10 cellular contexts compared by ENCODE assay signal in the genomic region with DNA sequence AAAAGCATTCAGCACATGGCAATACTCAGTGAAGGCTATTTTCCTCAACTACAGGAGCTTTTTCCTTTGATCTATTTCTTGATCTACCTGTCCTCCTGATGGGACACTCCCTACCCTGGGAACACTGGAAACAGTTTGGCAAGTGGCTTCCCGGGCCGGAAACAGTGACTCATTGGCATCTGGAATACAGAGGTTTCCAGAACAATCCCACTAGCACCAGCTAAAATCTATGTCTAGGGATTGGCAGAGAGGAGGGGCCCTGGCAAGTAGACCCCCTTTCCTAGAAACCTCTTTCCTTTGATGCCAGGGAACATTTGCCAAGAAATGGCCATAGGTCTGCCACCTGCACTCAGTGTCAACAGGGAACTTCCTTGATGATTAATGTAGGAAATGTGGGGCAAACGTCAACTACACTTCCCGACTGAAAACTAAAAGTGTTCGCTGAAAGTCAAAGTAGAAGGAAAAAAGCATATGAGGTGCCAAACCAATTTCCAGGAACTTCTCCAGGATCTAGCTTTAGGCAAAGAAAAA. TPM values are rescaled to one million over a fixed set of nuclear protein-coding genes. Genes with fewer than 3 reads are reported as not detected.
DNase-seq lines count a peak whose midpoint lies in the region; TF ChIP-seq lines count a peak whose summit lies in the region.
"Had no signal": no experiment of that assay in that cellular context is flagged by ENCODE, and none has a peak within 500 bp of the region (broad histone marks: within the 10 kb centered on the region; RNA-seq: fewer than 3 reads in every experiment).

No MANE protein-coding gene starts in this region.

- no peaks in the 10 kb centered on the region for H3K27me3 ChIP-seq in AG04450 (ENCODE audit: control insufficient read depth, insufficient read depth, low read length)
- no peaks in the 10 kb centered on the region for H3K27me3 ChIP-seq in neural cell (ENCODE audit: insufficient read depth, low read depth, low read length)

- H3K4me1 Mint-ChIP-seq in activated T-helper 2 cell treated with anti-CD3 and anti-CD28 coated beads, Interferon-gamma antibody, Interleukin-2, Interleukin-4, amounts not matched to agents 10 μg/mL and 5 μg/mL and 100 μg/mL, durations not matched to agents 14 hours and 24 hours and 36 hours (ENCODE audit: low read depth): peaks cover 38% of the 10 kb centered on the region

- H3K79me2 ChIP-seq in neural cell (replicated peaks; ENCODE audit: insufficient read depth, low read length): no peaks in the 10 kb centered on the region

- no peak overlapping the region for H3K4me2 ChIP-seq in neural cell (ENCODE audit: low read length)

- DNase-seq in AG04450 (ENCODE audit: low read depth, low spot score): no peak
- DNase-seq in LNCaP clone FGC (ENCODE audit: low read depth): peak; percentile 28
- peak; percentile 33 for DNase-seq in ecto neural progenitor cell (ENCODE audit: low spot score)
- DNase-seq in activated CD8-positive, alpha-beta memory T cell treated with anti-CD3 and anti-CD28 coated beads for 24 hours: no peak
- no peak for DNase-seq in COR-L47 (lab: John Stamatoyannopoulos, UW)
- no peak for DNase-seq in activated T-helper 2 cell treated with anti-CD3 and anti-CD28 coated beads, Interferon-gamma antibody, Interleukin-2, Interleukin-4, amounts not matched to agents 10 μg/mL and 5 μg/mL and 100 μg/mL, durations not matched to agents 14 hours and 24 hours and 36 hours (ENCODE audit: low spot score)
- DNase-seq in NCI-H128 (lab: John Stamatoyannopoulos, UW; ENCODE audit: unreplicated experiment): no peak
- DNase-seq: hypothalamus, NCI-H187 treated with DMSO at 0.1 percent for 48 hours had no signal

- no peak overlapping the region for H3K27ac Mint-ChIP-seq in activated T-helper 2 cell treated with anti-CD3 and anti-CD28 coated beads, Interferon-gamma antibody, Interleukin-2, Interleukin-4, amounts not matched to agents 10 μg/mL and 5 μg/mL and 100 μg/mL, durations not matched to agents 14 hours and 24 hours and 36 hours

- H3K9me2 ChIP-seq in neural cell (ENCODE audit: insufficient read depth, low read length): no peaks in the 10 kb centered on the region

- no peaks in the 10 kb centered on the region for H3K27me3 Mint-ChIP-seq in activated T-helper 2 cell treated with anti-CD3 and anti-CD28 coated beads, Interferon-gamma antibody, Interleukin-2, Interleukin-4, amounts not matched to agents 10 μg/mL and 5 μg/mL and 100 μg/mL, durations not matched to agents 14 hours and 24 hours and 36 hours (ENCODE audit: low read depth)

- H3K9me3 Mint-ChIP-seq in activated T-helper 2 cell treated with anti-CD3 and anti-CD28 coated beads, Interferon-gamma antibody, Interleukin-2, Interleukin-4, amounts not matched to agents 10 μg/mL and 5 μg/mL and 100 μg/mL, durations not matched to agents 14 hours and 24 hours and 36 hours: no peaks in the 10 kb centered on the region

- CTCF ChIA-PET in AG04450 (lab: Charles Lee): no interaction called here

- TF ChIP-seq CTCF in AG04450 (IDR thresholded peaks at IDR 0.05; ENCODE audit: low read depth, low read length): no peak
- TF ChIP-seq CTCF in LNCaP clone FGC (IDR thresholded peaks at IDR 0.05; ENCODE audit: control insufficient read depth, extremely low read depth, insufficient read depth): no peak
- no peak for TF ChIP-seq CTCF in neural cell (IDR thresholded peaks at IDR 0.05; ENCODE audit: poor library complexity, severe bottlenecking)

- H3K27ac ChIP-seq in AG04450 (ENCODE audit: low read depth, low read length): no peak overlapping the region
- H3K27ac ChIP-seq in neural cell (ENCODE audit: low read length): no peak overlapping the region

- no peaks in the 10 kb centered on the region for H3K36me3 ChIP-seq in neural cell (ENCODE audit: insufficient read depth, low read length)

- no peak for TF ChIP-seq RAD21 in neural cell (conservative IDR thresholded peaks at IDR 0.05)

- POLR2A ChIA-PET in AG04450 (lab: Yijun Ruan, JAX): interaction anchor here (0.5 kb wide), 1 partner anchor 1545 kb away, joined by 4 read pairs; no protein-coding TSS in a partner anchor

- H3K9me3 ChIP-seq in AG04450 (ENCODE audit: control insufficient read depth, insufficient read depth, low read length): no peaks in the 10 kb centered on the region
- no peaks in the 10 kb centered on the region for H3K9me3 ChIP-seq in neural cell (ENCODE audit: low read length)

- no peak overlapping the region for H2AFZ ChIP-seq in neural cell (ENCODE audit: low read depth, low read length)

- no peak overlapping the region for H3K4me3 Mint-ChIP-seq in activated T-helper 2 cell treated with anti-CD3 and anti-CD28 coated beads, Interferon-gamma antibody, Interleukin-2, Interleukin-4, amounts not matched to agents 10 μg/mL and 5 μg/mL and 100 μg/mL, durations not matched to agents 14 hours and 24 hours and 36 hours (ENCODE audit: low read depth)

- no peaks in the 10 kb centered on the region for H3F3A ChIP-seq in neural cell (ENCODE audit: insufficient read depth, low read length, poor library complexity, severe bottlenecking)

- no peak for TF ChIP-seq EP300 in neural cell (conservative IDR thresholded peaks at IDR 0.05; ENCODE audit: poor library complexity, severe bottlenecking)

- intact Hi-C loops in activated T-helper 2 cell treated with anti-CD3 and anti-CD28 coated beads, Interferon-gamma antibody, Interleukin-2, Interleukin-4, amounts not matched to agents 10 μg/mL and 5 μg/mL and 100 μg/mL, durations not matched to agents 14 hours and 24 hours and 36 hours (cut with micrococcal nuclease): no loop called here

- H3K4me3 ChIP-seq in AG04450 (ENCODE audit: low read depth, low read length) (peak overlapping the region; percentile 76), LNCaP clone FGC (ENCODE audit: low read depth, low read length) (peak overlapping the region; percentile 51), neural cell (ENCODE audit: low read length) (peak overlapping the region; percentile 52)

- H4K20me1 ChIP-seq in neural cell (ENCODE audit: insufficient read depth): no peaks in the 10 kb centered on the region

- H3K36me3 Mint-ChIP-seq in activated T-helper 2 cell treated with anti-CD3 and anti-CD28 coated beads, Interferon-gamma antibody, Interleukin-2, Interleukin-4, amounts not matched to agents 10 μg/mL and 5 μg/mL and 100 μg/mL, durations not matched to agents 14 hours and 24 hours and 36 hours (ENCODE audit: low read depth): no peaks in the 10 kb centered on the region

- no peak overlapping the region for H3K9ac ChIP-seq in neural cell (ENCODE audit: low read length)

TF ChIP-seq in neural cell, 6 proteins besides CTCF, POLR2A, EP300 and RAD21:
- no peak for TF ChIP-seq SMC3 (conservative IDR thresholded peaks at IDR 0.05; ENCODE audit: poor library complexity)
- no peak for TF ChIP-seq EZH2 (IDR thresholded peaks at IDR 0.05; ENCODE audit: borderline replicate concordance, insufficient read depth, low read length, poor library complexity, severe bottlenecking)
TF ChIP-seq in neural cell: peak in this region for 0.

RNA-seq across cellular contexts. Expression of gene FBXW10B, which starts 30.4 kb away (rescaled TPM):
- polyA plus RNA-seq in AG04450 (2011; rRNA removed): 0.66 and 0.97 TPM in 2 replicates
- polyA minus RNA-seq in AG04450 (2011; rRNA and poly(A)+ RNA removed): 2.3 and 2.6 TPM in 2 replicates
- polyA plus RNA-seq in neural cell: 0.51 TPM in 1 of 2 replicates, not detected in the other
- polyA minus RNA-seq in neural cell: not detected in 2 replicates
- 0.46 and 0.55 TPM in 2 replicates for total RNA-seq in activated T-helper 2 cell treated with anti-CD3 and anti-CD28 coated beads, Interferon-gamma antibody, Interleukin-2, Interleukin-4, amounts not matched to agents 10 μg/mL and 5 μg/mL and 100 μg/mL, durations not matched to agents 14 hours and 24 hours and 36 hours

RNA-seq across cellular contexts. Expression of gene TRIM16, which starts 34.2 kb away (rescaled TPM):
- polyA plus RNA-seq in AG04450 (2011; rRNA removed) (55.9 and 60.0 TPM in 2 replicates), neural cell (34.5 and 34.9 TPM in 2 replicates)
- 83.7 and 98.1 TPM in 2 replicates for polyA minus RNA-seq in AG04450 (2011; rRNA and poly(A)+ RNA removed)
- polyA minus RNA-seq in neural cell: 41.4 and 52.7 TPM in 2 replicates
- 10.8 and 13.0 TPM in 2 replicates for total RNA-seq in activated T-helper 2 cell treated with anti-CD3 and anti-CD28 coated beads, Interferon-gamma antibody, Interleukin-2, Interleukin-4, amounts not matched to agents 10 μg/mL and 5 μg/mL and 100 μg/mL, durations not matched to agents 14 hours and 24 hours and 36 hours

RNA-seq across cellular contexts. Expression of gene ZNF286A, which starts 49.6 kb away (rescaled TPM):
- 25.3 and 30.9 TPM in 2 replicates for polyA plus RNA-seq in AG04450 (2011; rRNA removed)
- polyA minus RNA-seq in AG04450 (2011; rRNA and poly(A)+ RNA removed): 32.4 and 39.4 TPM in 2 replicates
- polyA plus RNA-seq in neural cell: 98.1 and 133 TPM in 2 replicates
- polyA minus RNA-seq in neural cell: 130 and 163 TPM in 2 replicates
- total RNA-seq in activated T-helper 2 cell treated with anti-CD3 and anti-CD28 coated beads, Interferon-gamma antibody, Interleukin-2, Interleukin-4, amounts not matched to agents 10 μg/mL and 5 μg/mL and 100 μg/mL, durations not matched to agents 14 hours and 24 hours and 36 hours: 26.9 and 27.8 TPM in 2 replicates

Comparison
In these comparisons a context has a peak if more than half of its experiments do, and no peak if none do; other contexts are left out.
1. DNase-seq: peak in LNCaP clone FGC (single experiment) and ecto neural progenitor cell (single experiment); none in AG04450 (single experiment), activated CD8-positive, alpha-beta memory T cell treated with anti-CD3 and anti-CD28 coated beads for 24 hours (single experiment), COR-L47 (single experiment), activated T-helper 2 cell treated with anti-CD3 and anti-CD28 coated beads, Interferon-gamma antibody, Interleukin-2, Interleukin-4, amounts not matched to agents 10 μg/mL and 5 μg/mL and 100 μg/mL, durations not matched to agents 14 hours and 24 hours and 36 hours (single experiment) and NCI-H128 (single experiment).
2. Peak in every context shown above with its lines, with median percentiles within 50 percentile points of each other: H3K4me3 ChIP-seq.